8 cellular contexts compared by ENCODE assay signal in genomic region chr7:832292-832967, GRCh38. TPM values are rescaled to one million over a fixed set of nuclear protein-coding genes. Genes with fewer than 3 reads are reported as not detected.
DNase-seq lines count a peak whose midpoint lies in the region; ATAC-seq and TF ChIP-seq lines count a peak whose summit lies in the region.

A gene with protein sequence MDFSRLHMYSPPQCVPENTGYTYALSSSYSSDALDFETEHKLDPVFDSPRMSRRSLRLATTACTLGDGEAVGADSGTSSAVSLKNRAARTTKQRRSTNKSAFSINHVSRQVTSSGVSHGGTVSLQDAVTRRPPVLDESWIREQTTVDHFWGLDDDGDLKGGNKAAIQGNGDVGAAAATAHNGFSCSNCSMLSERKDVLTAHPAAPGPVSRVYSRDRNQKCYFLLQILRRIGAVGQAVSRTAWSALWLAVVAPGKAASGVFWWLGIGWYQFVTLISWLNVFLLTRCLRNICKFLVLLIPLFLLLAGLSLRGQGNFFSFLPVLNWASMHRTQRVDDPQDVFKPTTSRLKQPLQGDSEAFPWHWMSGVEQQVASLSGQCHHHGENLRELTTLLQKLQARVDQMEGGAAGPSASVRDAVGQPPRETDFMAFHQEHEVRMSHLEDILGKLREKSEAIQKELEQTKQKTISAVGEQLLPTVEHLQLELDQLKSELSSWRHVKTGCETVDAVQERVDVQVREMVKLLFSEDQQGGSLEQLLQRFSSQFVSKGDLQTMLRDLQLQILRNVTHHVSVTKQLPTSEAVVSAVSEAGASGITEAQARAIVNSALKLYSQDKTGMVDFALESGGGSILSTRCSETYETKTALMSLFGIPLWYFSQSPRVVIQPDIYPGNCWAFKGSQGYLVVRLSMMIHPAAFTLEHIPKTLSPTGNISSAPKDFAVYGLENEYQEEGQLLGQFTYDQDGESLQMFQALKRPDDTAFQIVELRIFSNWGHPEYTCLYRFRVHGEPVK (plus strand): TSS chr7:832476. CDS start chr7:832525, 49 bp downstream.

- H3K27ac ChIP-seq in SU-DHL-6 (ENCODE audit: low read depth, low read length) (no peak within 1 kb of the TSS), ascending aorta (peak within 1 kb of the TSS; percentile 89 to 93)

- intact Hi-C loops in ascending aorta (cut with DNase I): no loop called here

- H3K9me3 Mint-ChIP-seq in immature natural killer cell: no peaks in the 10 kb centered on the region

- peaks cover 53% of the 10 kb centered on the region for H3K79me2 ChIP-seq in SU-DHL-6 (ENCODE audit: insufficient read depth, low read length)

- H3K4me1 Mint-ChIP-seq in immature natural killer cell: peaks cover 34 to 44% of the 10 kb centered on the region in 2 donors

- H3K4me1 ChIP-seq in ascending aorta: peaks cover 23 to 61% of the 10 kb centered on the region in 2 donors

- H3K4me3 ChIP-seq in GM06990 (replicated peaks; ENCODE audit: low read depth, low read length) (peak within 1 kb of the TSS; percentile 57), SU-DHL-6 (ENCODE audit: insufficient read depth, low read length, poor library complexity, severe bottlenecking) (no peak within 1 kb of the TSS), ascending aorta (peak within 1 kb of the TSS; percentile 18 to 51)

- H3K36me3 ChIP-seq in GM06990 (ENCODE audit: control insufficient read depth, insufficient read depth, low read length): peaks cover 1% of the 10 kb centered on the region
- H3K36me3 ChIP-seq in SU-DHL-6 (ENCODE audit: low read length): no peaks in the 10 kb centered on the region
- H3K36me3 ChIP-seq in ascending aorta: peaks cover 0 to 3% of the 10 kb centered on the region in 2 donors

- no peaks in the 10 kb centered on the region for H3K9me2 ChIP-seq in SU-DHL-6 (replicated peaks; ENCODE audit: insufficient read depth, low read length)

- peak within 1 kb of the TSS; percentile 57 to 86 (median 74) for H3K27ac Mint-ChIP-seq in immature natural killer cell

- H3K27me3 ChIP-seq in GM06990 (replicated peaks; ENCODE audit: control insufficient read depth, insufficient read depth, low read length) (no peaks in the 10 kb centered on the region), SU-DHL-6 (ENCODE audit: low read length) (no peaks in the 10 kb centered on the region), ascending aorta (no peaks in the 10 kb centered on the region)

- H3K36me3 Mint-ChIP-seq in immature natural killer cell: peaks cover 0 to 7% (median 4%) of the 10 kb centered on the region in 3 donors

- no peaks in the 10 kb centered on the region for H3K9me3 ChIP-seq in SU-DHL-6 (ENCODE audit: insufficient read depth, low read length)
- no peaks in the 10 kb centered on the region for H3K9me3 ChIP-seq in ascending aorta

- TF ChIP-seq CTCF in GM06990 (IDR thresholded peaks at IDR 0.05; ENCODE audit: insufficient read depth, low read length, poor library complexity, severe bottlenecking) (no peak), SU-DHL-6 (IDR thresholded peaks at IDR 0.05; ENCODE audit: insufficient read depth, low read length, poor library complexity, severe bottlenecking) (no peak), ascending aorta (IDR thresholded peaks at IDR 0.05) (no peak)

- H3K27me3 Mint-ChIP-seq in immature natural killer cell (ENCODE audit: low read depth in 3 of 3): peaks cover 3 to 4% (median 4%) of the 10 kb centered on the region in 3 donors

- peak within 1 kb of the TSS; percentile 53 to 71 (median 63) for H3K4me3 Mint-ChIP-seq in immature natural killer cell

- no peak within 1 kb of the TSS for H3K9ac ChIP-seq in SU-DHL-6 (ENCODE audit: low read length)

- ATAC-seq in HG02798 (IDR thresholded peaks at IDR 0.05; ENCODE audit: poor library complexity, unreplicated experiment): peak; percentile 36

- H4K20me1 ChIP-seq in SU-DHL-6 (ENCODE audit: low read depth, low read length): peaks cover 3% of the 10 kb centered on the region

- H3K4me2 ChIP-seq in SU-DHL-6 (ENCODE audit: low read depth, low read length, poor library complexity, severe bottlenecking): peak within 1 kb of the TSS; percentile 3

- DNase-seq in GM06990 (ENCODE audit: extremely low read depth, insufficient read length) (no peak), ascending aorta (ENCODE audit: low spot score in 2 of 2) (no peak), immature natural killer cell (peak; percentile 45 to 57 (median 51)), NCI-H187 treated with DMSO at 0.1 percent for 48 hours (lab: John Stamatoyannopoulos, UW) (no peak), DMS79 (lab: John Stamatoyannopoulos, UW) (no peak)
- peak; percentile 42 to 46 for DNase-seq in stimulated activated CD4-positive, alpha-beta T cell treated with anti-CD3 and anti-CD28 coated beads, Interleukin-1b, Interleukin-23, amount 100 ng/mL, for 1 hour (ENCODE audit: low read depth in 2 of 2)

- H3F3A ChIP-seq in SU-DHL-6 (ENCODE audit: insufficient read depth): no peaks in the 10 kb centered on the region

- no peak within 1 kb of the TSS for H2AFZ ChIP-seq in SU-DHL-6 (ENCODE audit: low read depth, low read length, severe bottlenecking)

RNA-seq across cellular contexts. Expression of the gene that starts here (rescaled TPM):
- 186 TPM for total RNA-seq in ascending aorta
- polyA plus RNA-seq in immature natural killer cell: 10 to 100 TPM; 19.3 to 31.5 (median 19.8) TPM

Comparison
In these comparisons a context has a peak if more than half of its experiments do, and no peak if none do; other contexts are left out.
1. DNase-seq: peak in immature natural killer cell (3 of 3) and stimulated activated CD4-positive, alpha-beta T cell treated with anti-CD3 and anti-CD28 coated beads, Interleukin-1b, Interleukin-23, amount 100 ng/mL, for 1 hour (2 of 2); none in GM06990 (single experiment), ascending aorta (0 of 2), NCI-H187 treated with DMSO at 0.1 percent for 48 hours (single experiment) and DMS79 (single experiment).